9 cellular contexts compared by ENCODE assay signal in the genomic region with DNA sequence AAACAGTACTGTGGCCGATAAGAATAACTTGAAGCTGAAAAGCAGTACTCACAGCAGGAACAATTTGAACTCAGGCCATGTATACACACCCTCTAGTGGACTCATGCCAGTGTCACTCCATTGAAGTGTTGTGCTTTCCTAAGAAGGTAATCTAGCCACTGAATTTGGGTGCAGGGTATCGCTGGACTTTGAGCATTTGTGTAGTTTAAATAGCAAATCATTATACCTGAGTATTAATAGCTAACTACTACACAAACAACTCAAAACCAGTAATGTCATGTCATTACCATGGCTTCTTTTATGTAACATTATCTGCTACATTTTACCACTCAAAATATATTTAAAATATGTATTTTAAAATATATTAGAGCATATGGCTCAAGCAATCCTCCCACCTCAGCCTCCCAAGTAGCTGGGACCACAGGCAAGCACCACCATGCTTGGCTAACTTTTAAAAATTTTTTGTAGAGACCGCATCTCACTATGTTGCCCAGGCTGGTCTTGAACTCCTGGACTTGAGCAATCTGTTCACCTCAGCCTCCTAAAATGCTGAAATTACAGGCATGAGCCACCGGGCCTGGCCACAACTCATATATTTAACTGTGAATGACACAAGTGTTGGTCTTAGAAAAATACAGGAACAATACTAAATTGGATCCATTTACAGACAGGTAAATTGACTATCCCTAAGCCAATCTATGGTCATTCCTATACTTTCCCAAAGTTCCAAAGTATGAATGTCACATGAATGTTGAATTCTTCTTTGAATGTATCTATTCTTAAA. TPM values are rescaled to one million over a fixed set of nuclear protein-coding genes. Genes with fewer than 3 reads are reported as not detected.
DNase-seq lines count a peak whose midpoint lies in the region; ATAC-seq, FAIRE-seq and TF ChIP-seq lines count a peak whose summit lies in the region.
"Had no signal": no experiment of that assay in that cellular context is flagged by ENCODE, and none has a peak within 500 bp of the region (broad histone marks: within the 10 kb centered on the region; RNA-seq: fewer than 3 reads in every experiment).

No MANE protein-coding gene starts in this region.

- H3K4me1 Mint-ChIP-seq in osteocyte (ENCODE audit: unreplicated experiment): peaks cover 29% of the 10 kb centered on the region
- peaks cover 33% of the 10 kb centered on the region for H3K4me1 Mint-ChIP-seq in activated CD8-positive, alpha-beta memory T cell treated with anti-CD3 and anti-CD28 coated beads, Interleukin-2, amount 10 ng/mL, durations not matched to agents 7 days and 5 days

- H3F3A ChIP-seq in OCI-LY1 (ENCODE audit: insufficient read depth, low read length): no peaks in the 10 kb centered on the region; the same call in 1 of the 2 replicates

- H3K9me3 ChIP-seq in OCI-LY1 (ENCODE audit: low read length): no peaks in the 10 kb centered on the region

- H3K27me3 Mint-ChIP-seq in osteocyte (ENCODE audit: unreplicated experiment): no peaks in the 10 kb centered on the region
- no peaks in the 10 kb centered on the region for H3K27me3 Mint-ChIP-seq in activated CD8-positive, alpha-beta memory T cell treated with anti-CD3 and anti-CD28 coated beads, Interleukin-2, amount 10 ng/mL, durations not matched to agents 7 days and 5 days
- H3K27me3 Mint-ChIP-seq: dendritic cell treated with granulocyte-macrophage colony-stimulating factor and Interleukin-4, amounts not matched to agents 40 ng/mL and 50 ng/mL, for 4 days had no signal

- no peaks in the 10 kb centered on the region for H3K9me3 Mint-ChIP-seq in osteocyte (ENCODE audit: unreplicated experiment)
- H3K9me3 Mint-ChIP-seq in activated CD8-positive, alpha-beta memory T cell treated with anti-CD3 and anti-CD28 coated beads, Interleukin-2, amount 10 ng/mL, durations not matched to agents 7 days and 5 days (ENCODE audit: low read depth): no peaks in the 10 kb centered on the region
- H3K9me3 Mint-ChIP-seq: dendritic cell treated with granulocyte-macrophage colony-stimulating factor and Interleukin-4, amounts not matched to agents 40 ng/mL and 50 ng/mL, for 4 days had no signal

- H3K36me3 Mint-ChIP-seq in osteocyte (ENCODE audit: unreplicated experiment): peaks cover 42% of the 10 kb centered on the region
- H3K36me3 Mint-ChIP-seq in activated CD8-positive, alpha-beta memory T cell treated with anti-CD3 and anti-CD28 coated beads, Interleukin-2, amount 10 ng/mL, durations not matched to agents 7 days and 5 days: peaks cover 54% of the 10 kb centered on the region

- H3K4me1 ChIP-seq in OCI-LY1 (ENCODE audit: insufficient read depth, low read length, severe bottlenecking): peaks cover 5% of the 10 kb centered on the region

- peak; percentile 10 for TF ChIP-seq POLR2A in GM18951 (IDR thresholded peaks at IDR 0.05; ENCODE audit: extremely low read depth, insufficient read depth, insufficient read length)

- peaks cover 13% of the 10 kb centered on the region for H3K79me2 ChIP-seq in OCI-LY1 (ENCODE audit: insufficient read depth, low read length)

- no peaks in the 10 kb centered on the region for H3K27me3 ChIP-seq in OCI-LY1 (ENCODE audit: insufficient read depth, low read length)

- H3K4me3 ChIP-seq in OCI-LY1 (ENCODE audit: low read depth, low read length, poor library complexity, severe bottlenecking) (no peak overlapping the region), fibroblast of mammary gland (ENCODE audit: control insufficient read depth, low read depth, low read length) (no peak overlapping the region)

- H3K4me2 ChIP-seq in OCI-LY1 (ENCODE audit: low read length): no peak overlapping the region

- ATAC-seq in HG02759 (IDR thresholded peaks at IDR 0.05; ENCODE audit: unreplicated experiment) (no peak), GM18909 (IDR thresholded peaks at IDR 0.05; ENCODE audit: poor library complexity, unreplicated experiment) (no peak)
- ATAC-seq in activated CD8-positive, alpha-beta memory T cell treated with anti-CD3 and anti-CD28 coated beads, Interleukin-2, amount 10 ng/mL, durations not matched to agents 7 days and 5 days: no peak

- no peaks in the 10 kb centered on the region for H3K9me2 ChIP-seq in OCI-LY1 (ENCODE audit: low read depth, low read length)

- H2AFZ ChIP-seq in OCI-LY1 (ENCODE audit: low read length): no peak overlapping the region

- peak; percentile 20; the same call in 1 of the 2 replicates for TF ChIP-seq CTCF in OCI-LY1 (IDR thresholded peaks at IDR 0.05; ENCODE audit: low read length)
- peak; percentile 20 for TF ChIP-seq CTCF in fibroblast of mammary gland (conservative IDR thresholded peaks at IDR 0.05; ENCODE audit: control insufficient read depth, insufficient read depth, low read depth, low read length)
- TF ChIP-seq CTCF in osteocyte (IDR thresholded peaks at IDR 0.05): no peak
- no peak for TF ChIP-seq CTCF in D721Med (IDR thresholded peaks at IDR 0.05; ENCODE audit: insufficient read depth, missing control alignments)

- no peaks in the 10 kb centered on the region for H4K20me1 ChIP-seq in OCI-LY1 (ENCODE audit: insufficient read depth, low read length)

- H3K4me3 Mint-ChIP-seq in osteocyte (ENCODE audit: unreplicated experiment): no peak overlapping the region
- H3K4me3 Mint-ChIP-seq in activated CD8-positive, alpha-beta memory T cell treated with anti-CD3 and anti-CD28 coated beads, Interleukin-2, amount 10 ng/mL, durations not matched to agents 7 days and 5 days: no peak overlapping the region
- H3K4me3 Mint-ChIP-seq: dendritic cell treated with granulocyte-macrophage colony-stimulating factor and Interleukin-4, amounts not matched to agents 40 ng/mL and 50 ng/mL, for 4 days had no signal

- H3K27ac ChIP-seq in OCI-LY1 (ENCODE audit: low read depth, low read length, poor library complexity, severe bottlenecking): no peak overlapping the region

- peaks cover 83% of the 10 kb centered on the region for H3K36me3 ChIP-seq in OCI-LY1 (ENCODE audit: insufficient read depth, low read length)

- CTCF ChIA-PET in activated CD8-positive, alpha-beta memory T cell treated with anti-CD3 and anti-CD28 coated beads, Interleukin-2, amount 10 ng/mL, durations not matched to agents 7 days and 5 days (lab: Charles Lee): interaction anchor here (1.1 to 1.8 kb wide), 3 partner anchors 8 to 21 kb away, joined by 3 to 8 read pairs (median 7); no protein-coding TSS in a partner anchor

- in situ Hi-C loops in GM18951 (cut with MboI; ENCODE audit: low sequenced_read_pairs, unreplicated experiment): no loop called here

- H3K27ac Mint-ChIP-seq in osteocyte (ENCODE audit: unreplicated experiment): peak overlapping the region; percentile 54
- no peak overlapping the region for H3K27ac Mint-ChIP-seq in activated CD8-positive, alpha-beta memory T cell treated with anti-CD3 and anti-CD28 coated beads, Interleukin-2, amount 10 ng/mL, durations not matched to agents 7 days and 5 days
- H3K27ac Mint-ChIP-seq: dendritic cell treated with granulocyte-macrophage colony-stimulating factor and Interleukin-4, amounts not matched to agents 40 ng/mL and 50 ng/mL, for 4 days had no signal

- DNase-seq in fibroblast of mammary gland (ENCODE audit: low read depth) (peak; percentile 47), osteocyte (ENCODE audit: extremely low spot score, unreplicated experiment) (no peak), D721Med (ENCODE audit: insufficient read length, low spot score) (no peak)
- no peak for DNase-seq in activated CD8-positive, alpha-beta memory T cell treated with anti-CD3 and anti-CD28 coated beads, Interleukin-2, amount 10 ng/mL, durations not matched to agents 7 days and 5 days

- no peak for FAIRE-seq in D721Med (lab: Jason Lieb, UNC)

- H3K9ac ChIP-seq in OCI-LY1 (ENCODE audit: low read length): no peak overlapping the region

RNA-seq across cellular contexts. Expression of a gene that starts 25.6 kb away (rescaled TPM):
- 19.1 and 22.7 TPM in 2 replicates for total RNA-seq in osteocyte
- total RNA-seq in activated CD8-positive, alpha-beta memory T cell treated with anti-CD3 and anti-CD28 coated beads, Interleukin-2, amount 10 ng/mL, durations not matched to agents 7 days and 5 days: 10 to 100 TPM; 32.2 to 35.8 TPM

RNA-seq across cellular contexts. Expression of a gene that starts 28.1 kb away (rescaled TPM):
- total RNA-seq in osteocyte: 143 and 156 TPM in 2 replicates
- total RNA-seq in activated CD8-positive, alpha-beta memory T cell treated with anti-CD3 and anti-CD28 coated beads, Interleukin-2, amount 10 ng/mL, durations not matched to agents 7 days and 5 days: 100 to 1,000 TPM; 284 to 312 TPM

Comparison
In these comparisons a context has a peak if more than half of its experiments do, and no peak if none do; other contexts are left out.
1. CTCF ChIP-seq: peak in OCI-LY1 (single experiment) and fibroblast of mammary gland (single experiment); none in osteocyte (single experiment) and D721Med (single experiment).